Comparison of ENCODE assay signal across 8 cellular contexts in the genomic region with DNA sequence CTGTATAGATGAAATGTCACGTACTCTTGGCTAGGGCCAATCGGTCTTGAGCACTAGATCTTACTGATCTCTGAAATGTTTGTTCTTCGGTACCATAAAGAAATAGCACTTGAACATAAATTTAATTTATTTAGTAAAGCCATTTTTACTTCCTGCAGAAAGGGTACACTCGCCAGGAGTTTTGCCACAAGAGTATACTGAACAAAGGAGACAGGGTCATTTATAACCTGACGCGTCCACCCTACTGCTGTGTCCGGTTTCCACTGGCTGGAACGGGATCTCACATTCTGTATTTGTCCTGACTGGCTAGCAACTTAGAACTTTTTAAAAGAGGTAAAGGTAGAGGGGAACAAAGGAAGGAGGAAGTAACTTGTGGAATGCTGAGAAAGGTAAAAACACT. TPM values are rescaled to one million over a fixed set of nuclear protein-coding genes. Genes with fewer than 3 reads are reported as not detected.
DNase-seq lines count a peak whose midpoint lies in the region; ATAC-seq and TF ChIP-seq lines count a peak whose summit lies in the region.
"Not testable (repeated sequence)": the region's sequence is repeated elsewhere in the genome, so short reads cannot be mapped to it uniquely, and the experiment has no call there.

No MANE protein-coding gene starts in this region.

- H3K27me3 ChIP-seq in CD8-positive, alpha-beta T cell (ENCODE audit: insufficient read depth, low read length); naive thymus-derived CD4-positive, alpha-beta T cell (ENCODE audit: control insufficient read depth in 2 of 2, insufficient read depth in 2 of 2, low read length in 2 of 2); gastrocnemius medialis; vagina: not testable (repeated sequence)

- peaks cover 57% of the 10 kb centered on the region for H3K4me1 ChIP-seq in CD8-positive, alpha-beta T cell (ENCODE audit: insufficient read depth, low read length)
- peaks cover 5 to 30% of the 10 kb centered on the region in 2 donors for H3K4me1 ChIP-seq in naive thymus-derived CD4-positive, alpha-beta T cell (ENCODE audit: control insufficient read depth in 2 of 2, insufficient read depth in 2 of 2, low read length in 2 of 2)
- peaks cover 57 to 68% of the 10 kb centered on the region in 2 donors for H3K4me1 ChIP-seq in gastrocnemius medialis
- H3K4me1 ChIP-seq in vagina, result peaks cover 60% of the 10 kb centered on the region

- not testable (repeated sequence) for H3K27ac ChIP-seq in CD8-positive, alpha-beta T cell (ENCODE audit: low read depth, low read length); naive thymus-derived CD4-positive, alpha-beta T cell (ENCODE audit: low read depth, low read length)
- peak overlapping the region; percentile 85 for H3K27ac ChIP-seq in epithelial cell of prostate
- H3K27ac ChIP-seq in gastrocnemius medialis, result peak overlapping the region; percentile 1 to 30 (median 19)
- peak overlapping the region; percentile 7 for H3K27ac ChIP-seq in vagina

- not testable (repeated sequence) for H3K36me3 ChIP-seq in CD8-positive, alpha-beta T cell (ENCODE audit: insufficient read depth, low read length); gastrocnemius medialis; vagina
- peaks cover 0 to 24% (median 0%) of the 10 kb centered on the region in 3 experiments for H3K36me3 ChIP-seq in naive thymus-derived CD4-positive, alpha-beta T cell (ENCODE audit: control insufficient read depth in 2 of 3, insufficient read depth in 3 of 3, low read length in 3 of 3)

- H3K4me3 ChIP-seq in CD8-positive, alpha-beta T cell (ENCODE audit: low read depth, low read length); naive thymus-derived CD4-positive, alpha-beta T cell (ENCODE audit: low read length); gastrocnemius medialis; vagina: not testable (repeated sequence)

- not testable (repeated sequence) for H3K27me3 Mint-ChIP-seq in CD8-positive, alpha-beta T cell (ENCODE audit: low read depth); T-cell; activated T-helper 17 cell treated with anti-CD3 and anti-CD28 coated beads, Interleukin-2, amount 50 U/mL, for 72 hours; activated naive CD8-positive, alpha-beta T cell treated with anti-CD3 and anti-CD28 coated beads, Interleukin-2, amount 50 U/mL, for 24 hours; naive thymus-derived CD4-positive, alpha-beta T cell

- intact Hi-C loops in CD8-positive, alpha-beta T cell (cut with DNase I, micrococcal nuclease); naive thymus-derived CD4-positive, alpha-beta T cell (cut with micrococcal nuclease); vagina (cut with DNase I): not testable (repeated sequence)
- intact Hi-C loops in gastrocnemius medialis (cut with DNase I; ENCODE audit: low total_unique reads), result loop anchor here (5.0 to 10.0 kb wide), 2 partner anchors 35 to 288 kb away; a partner anchor contains a TSS

- not testable (repeated sequence) for H3K9me3 Mint-ChIP-seq in CD8-positive, alpha-beta T cell; T-cell; activated T-helper 17 cell treated with anti-CD3 and anti-CD28 coated beads, Interleukin-2, amount 50 U/mL, for 72 hours; activated naive CD8-positive, alpha-beta T cell treated with anti-CD3 and anti-CD28 coated beads, Interleukin-2, amount 50 U/mL, for 24 hours; naive thymus-derived CD4-positive, alpha-beta T cell

- TF ChIP-seq POLR2A in gastrocnemius medialis (IDR thresholded peaks at IDR 0.05); vagina (IDR thresholded peaks at IDR 0.05): not testable (repeated sequence)

- peaks cover 61% of the 10 kb centered on the region for H3K4me1 Mint-ChIP-seq in CD8-positive, alpha-beta T cell (ENCODE audit: low read depth)
- H3K4me1 Mint-ChIP-seq in T-cell, result peaks cover 70 to 82% (median 71%) of the 10 kb centered on the region in 3 donors
- H3K4me1 Mint-ChIP-seq in activated T-helper 17 cell treated with anti-CD3 and anti-CD28 coated beads, Interleukin-2, amount 50 U/mL, for 72 hours, result peaks cover 66% of the 10 kb centered on the region
- peaks cover 88% of the 10 kb centered on the region for H3K4me1 Mint-ChIP-seq in activated naive CD8-positive, alpha-beta T cell treated with anti-CD3 and anti-CD28 coated beads, Interleukin-2, amount 50 U/mL, for 24 hours
- peaks cover 51 to 82% (median 77%) of the 10 kb centered on the region in 7 donors for H3K4me1 Mint-ChIP-seq in naive thymus-derived CD4-positive, alpha-beta T cell

- ATAC-seq in CD8-positive, alpha-beta T cell; T-cell (replicated peaks in 1 of 4); activated T-helper 17 cell treated with anti-CD3 and anti-CD28 coated beads, Interleukin-2, amount 50 U/mL, for 72 hours (replicated peaks); activated naive CD8-positive, alpha-beta T cell treated with anti-CD3 and anti-CD28 coated beads, Interleukin-2, amount 50 U/mL, for 24 hours; naive thymus-derived CD4-positive, alpha-beta T cell; gastrocnemius medialis: not testable (repeated sequence)

- POLR2A ChIA-PET in CD8-positive, alpha-beta T cell (lab: Charles Lee); T-cell (lab: Charles Lee): not testable (repeated sequence)
- POLR2A ChIA-PET in naive thymus-derived CD4-positive, alpha-beta T cell (lab: Charles Lee), result interaction anchor here (0.6 kb wide), 1 partner anchor 25 kb away, joined by 3 read pairs; no protein-coding TSS in a partner anchor

- peaks cover 39% of the 10 kb centered on the region for H3K36me3 Mint-ChIP-seq in CD8-positive, alpha-beta T cell
- peaks cover 27% of the 10 kb centered on the region for H3K36me3 Mint-ChIP-seq in T-cell
- H3K36me3 Mint-ChIP-seq in activated T-helper 17 cell treated with anti-CD3 and anti-CD28 coated beads, Interleukin-2, amount 50 U/mL, for 72 hours (ENCODE audit: low read depth), result peaks cover 72% of the 10 kb centered on the region
- H3K36me3 Mint-ChIP-seq in activated naive CD8-positive, alpha-beta T cell treated with anti-CD3 and anti-CD28 coated beads, Interleukin-2, amount 50 U/mL, for 24 hours (ENCODE audit: low read depth), result peaks cover 61% of the 10 kb centered on the region
- H3K36me3 Mint-ChIP-seq in naive thymus-derived CD4-positive, alpha-beta T cell, result peaks cover 3 to 27% (median 16%) of the 10 kb centered on the region in 5 donors

- in situ Hi-C loops in gastrocnemius medialis (cut with MboI; ENCODE audit: low sequenced_read_pairs in 4 of 4), result loop anchor here in 2 of 4 donors (10.0 kb wide), 2 partner anchors 428 to 628 kb away; no protein-coding TSS in a partner anchor

- peak overlapping the region; percentile 55 for H3K27ac Mint-ChIP-seq in CD8-positive, alpha-beta T cell
- H3K27ac Mint-ChIP-seq in T-cell, result peak overlapping the region; percentile 66 to 68
- H3K27ac Mint-ChIP-seq in activated T-helper 17 cell treated with anti-CD3 and anti-CD28 coated beads, Interleukin-2, amount 50 U/mL, for 72 hours, result peak overlapping the region; percentile 69
- H3K27ac Mint-ChIP-seq in activated naive CD8-positive, alpha-beta T cell treated with anti-CD3 and anti-CD28 coated beads, Interleukin-2, amount 50 U/mL, for 24 hours, result peak overlapping the region; percentile 64
- H3K27ac Mint-ChIP-seq in naive thymus-derived CD4-positive, alpha-beta T cell, result peak overlapping the region in 8 of 9 donors; percentile 26 to 90 (median 78)

- H3K9me3 ChIP-seq in CD8-positive, alpha-beta T cell (ENCODE audit: low read length); naive thymus-derived CD4-positive, alpha-beta T cell (ENCODE audit: control insufficient read depth in 2 of 3, low read length in 3 of 3); gastrocnemius medialis; vagina: not testable (repeated sequence)

- TF ChIP-seq CTCF in CD8-positive, alpha-beta T cell (IDR thresholded peaks at IDR 0.05); gastrocnemius medialis (IDR thresholded peaks at IDR 0.05 in 4 of 5, conservative IDR thresholded peaks at IDR 0.05 in 1 of 5); vagina (IDR thresholded peaks at IDR 0.05): not testable (repeated sequence)

- DNase-seq in CD8-positive, alpha-beta T cell; T-cell; activated naive CD8-positive, alpha-beta T cell treated with anti-CD3 and anti-CD28 coated beads, Interleukin-2, amount 50 U/mL, for 24 hours; epithelial cell of prostate (ENCODE audit: low read depth, low spot score); naive thymus-derived CD4-positive, alpha-beta T cell; gastrocnemius medialis; vagina (ENCODE audit: extremely low spot score in 2 of 2): not testable (repeated sequence)

- CTCF ChIA-PET in CD8-positive, alpha-beta T cell (lab: Charles Lee), result interaction anchor here (1.3 to 3.3 kb wide), 3 partner anchors 16 to 425 kb away, joined by 4 to 18 read pairs (median 5); no protein-coding TSS in a partner anchor
- CTCF ChIA-PET in T-cell (lab: Charles Lee), result interaction anchor here (0.6 to 0.8 kb wide), 3 partner anchors 15 to 429 kb away, joined by 3 read pairs; no protein-coding TSS in a partner anchor
- CTCF ChIA-PET in naive thymus-derived CD4-positive, alpha-beta T cell (lab: Charles Lee), result interaction anchor here (0.6 to 1.1 kb wide), 2 partner anchors 157 to 1608 kb away, joined by 3 read pairs; no protein-coding TSS in a partner anchor

- H3K4me3 Mint-ChIP-seq in CD8-positive, alpha-beta T cell; activated T-helper 17 cell treated with anti-CD3 and anti-CD28 coated beads, Interleukin-2, amount 50 U/mL, for 72 hours; activated naive CD8-positive, alpha-beta T cell treated with anti-CD3 and anti-CD28 coated beads, Interleukin-2, amount 50 U/mL, for 24 hours: not testable (repeated sequence)
- H3K4me3 Mint-ChIP-seq in T-cell, result peak overlapping the region in 1 of 3 donors; percentile 35
- peak overlapping the region in 5 of 10 donors; percentile 24 to 65 (median 48) for H3K4me3 Mint-ChIP-seq in naive thymus-derived CD4-positive, alpha-beta T cell

RNA-seq across cellular contexts. Expression of a gene that starts 29.4 kb away (rescaled TPM):
- 10 to 100 TPM; 89.5 to 93.6 TPM for total RNA-seq in CD8-positive, alpha-beta T cell
- total RNA-seq in T-cell (10 to 100 TPM; 66.3 to 81.7 (median 79.2) TPM), gastrocnemius medialis (10 to 100 TPM; 26.5 to 46.8 (median 30.5) TPM), vagina (52.5 TPM)
- total RNA-seq in activated T-helper 17 cell treated with anti-CD3 and anti-CD28 coated beads, Interleukin-2, amount 50 U/mL, for 72 hours, result 100 to 1,000 TPM; 128 to 252 TPM
- 100 to 1,000 TPM in 1 of 5 experiments, 10 to 100 TPM in 4; 76.6 to 180 (median 77.5) TPM for total RNA-seq in naive thymus-derived CD4-positive, alpha-beta T cell
- 100 to 1,000 TPM; 109 to 170 TPM for polyA plus RNA-seq in naive thymus-derived CD4-positive, alpha-beta T cell

RNA-seq across cellular contexts. Expression of a gene that starts 34.7 kb away (rescaled TPM):
- 100 to 1,000 TPM in 1 of 2 experiments, 10 to 100 TPM in 1; 98.7 to 102 TPM for total RNA-seq in CD8-positive, alpha-beta T cell
- total RNA-seq in T-cell (10 to 100 TPM; 40.7 to 85.2 (median 46.0) TPM), gastrocnemius medialis (100 to 1,000 TPM in 1 of 4 donors, 10 to 100 TPM in 3; 26.8 to 299 (median 51.1) TPM), vagina (37.1 TPM)
- total RNA-seq in activated T-helper 17 cell treated with anti-CD3 and anti-CD28 coated beads, Interleukin-2, amount 50 U/mL, for 72 hours, result 10 to 100 TPM; 41.2 to 51.6 TPM
- 10 to 100 TPM; 43.3 to 85.1 (median 51.2) TPM for total RNA-seq in naive thymus-derived CD4-positive, alpha-beta T cell
- 10 to 100 TPM; 37.1 to 56.4 TPM for polyA plus RNA-seq in naive thymus-derived CD4-positive, alpha-beta T cell

RNA-seq across cellular contexts. Expression of a gene that starts 54.9 kb away (rescaled TPM):
- total RNA-seq in CD8-positive, alpha-beta T cell, result 10 to 100 TPM; 31.6 to 33.2 TPM
- total RNA-seq in T-cell (10 to 100 TPM; 35.1 to 46.7 (median 40.4) TPM), gastrocnemius medialis (10 to 100 TPM; 14.0 to 44.6 (median 34.8) TPM), vagina (21.4 TPM)
- total RNA-seq in activated T-helper 17 cell treated with anti-CD3 and anti-CD28 coated beads, Interleukin-2, amount 50 U/mL, for 72 hours, result 10 to 100 TPM; 42.2 to 70.0 TPM
- 10 to 100 TPM; 30.1 to 65.8 (median 45.6) TPM for total RNA-seq in naive thymus-derived CD4-positive, alpha-beta T cell
- polyA plus RNA-seq in naive thymus-derived CD4-positive, alpha-beta T cell, result 10 to 100 TPM; 67.8 to 75.4 TPM
